8 cellular contexts compared by ENCODE assay signal in genomic region chr10:95360122-95360715, GRCh38.
DNase-seq lines count a peak whose midpoint lies in the region; ATAC-seq and TF ChIP-seq lines count a peak whose summit lies in the region.

No MANE protein-coding gene starts in this region.

- no peak for TF ChIP-seq CTCF in mesothelial cell of epicardium (IDR thresholded peaks at IDR 0.05; ENCODE audit: unreplicated experiment)

- peak overlapping the region; percentile 23 for H3K27ac Mint-ChIP-seq in mesothelial cell of epicardium

- ATAC-seq in HG03469 (IDR thresholded peaks at IDR 0.05; ENCODE audit: unreplicated experiment) = peak; percentile 37
- no peak for ATAC-seq in HG03571 (IDR thresholded peaks at IDR 0.05; ENCODE audit: unreplicated experiment)

- peaks cover 8% of the 10 kb centered on the region for H3K4me1 ChIP-seq in adipocyte (ENCODE audit: control insufficient read depth, insufficient read depth, low read length)

- peaks cover 54% of the 10 kb centered on the region for H3K36me3 ChIP-seq in adipocyte (ENCODE audit: control insufficient read depth, insufficient read depth, low read length, severe bottlenecking)

- peaks cover 30% of the 10 kb centered on the region for H3K4me1 Mint-ChIP-seq in mesothelial cell of epicardium

- no peak overlapping the region for H3K9ac ChIP-seq in adipocyte (ENCODE audit: low read length)

- H3K9me3 Mint-ChIP-seq in mesothelial cell of epicardium = no peaks in the 10 kb centered on the region

- H3K27me3 ChIP-seq in adipocyte (replicated peaks; ENCODE audit: control insufficient read depth, insufficient read depth, low read length) = no peaks in the 10 kb centered on the region

- peak; percentile 51 for DNase-seq in DMS153 (lab: John Stamatoyannopoulos, UW)
- DNase-seq in DMS153 treated with DMSO at 0.1 percent for 48 hours (lab: John Stamatoyannopoulos, UW; ENCODE audit: unreplicated experiment) = no peak
- DNase-seq in adipocyte (ENCODE audit: low read depth) = peak; percentile 5
- DNase-seq in mesothelial cell of epicardium (ENCODE audit: low spot score in 2 of 2, unreplicated experiment in 2 of 2) = no peak
- no peak for DNase-seq in HuH-7.5 (ENCODE audit: low spot score)
- DNase-seq in D341Med (ENCODE audit: low spot score) = no peak

- H3K4me3 ChIP-seq in adipocyte (ENCODE audit: low read length) = no peak overlapping the region

- no peaks in the 10 kb centered on the region for H3K27me3 Mint-ChIP-seq in mesothelial cell of epicardium (ENCODE audit: low read depth)

- no peaks in the 10 kb centered on the region for H3K9me3 ChIP-seq in adipocyte (ENCODE audit: control insufficient read depth, low read length)

- H3K4me3 Mint-ChIP-seq in mesothelial cell of epicardium = no peak overlapping the region

- H3K36me3 Mint-ChIP-seq in mesothelial cell of epicardium = no peaks in the 10 kb centered on the region

Comparison
In these comparisons a context has a peak if more than half of its experiments do, and no peak if none do; other contexts are left out.
1. DNase-seq: peak in DMS153 (single experiment) and adipocyte (single experiment); none in DMS153 treated with DMSO at 0.1 percent for 48 hours (single experiment), mesothelial cell of epicardium (0 of 2), HuH-7.5 (single experiment) and D341Med (single experiment).